ENCODE assay signal across 14 cellular contexts in genomic region chr7:117871401-117871777, GRCh38. TPM values are rescaled to one million over a fixed set of nuclear protein-coding genes. Genes with fewer than 3 reads are reported as not detected.
DNase-seq lines count a peak whose midpoint lies in the region; ATAC-seq and TF ChIP-seq lines count a peak whose summit lies in the region.
"Had no signal": no experiment of that assay in that cellular context is flagged by ENCODE, and none has a peak within 500 bp of the region (broad histone marks: within the 10 kb centered on the region; RNA-seq: fewer than 3 reads in every experiment).

No MANE protein-coding gene starts in this region.

- no peak for TF ChIP-seq CTCF in gastroesophageal sphincter (IDR thresholded peaks at IDR 0.05)
- no peak for TF ChIP-seq CTCF in osteocyte (IDR thresholded peaks at IDR 0.05)

- in situ Hi-C loops in G401 (cut with HindIII; ENCODE audit: low sequenced_read_pairs), result no loop called here

- DNase-seq in G401 (ENCODE audit: low spot score) (peak; percentile 31), SK-N-MC (ENCODE audit: low read depth, low spot score) (no peak), osteocyte (ENCODE audit: extremely low spot score, unreplicated experiment) (no peak), mesenteric fat pad (ENCODE audit: low spot score) (no peak), NCI-H510A (lab: John Stamatoyannopoulos, UW) (no peak)
- DNase-seq: activated CD8-positive, alpha-beta memory T cell treated with anti-CD3 and anti-CD28 coated beads for 24 hours; activated gamma-delta T cell; DMS 273 treated with DMSO at 0.1 percent for 48 hours; lower lobe of right lung; NCI-H2107 had no signal

- H3K27ac ChIP-seq in SK-N-MC (no peak overlapping the region), gastroesophageal sphincter (peak overlapping the region in 3 of 4 donors; percentile 86 to 90 (median 87))
- H3K27ac ChIP-seq: brain microvascular endothelial cell, lower lobe of right lung had no signal

- WGBS in gastroesophageal sphincter (ENCODE audit: low coverage in 1 of 2), 2 donors, result 58 to 76% methylated on average over 4 of the region's 4 CpGs

- peak overlapping the region; percentile 81 for H3K4me3 ChIP-seq in SK-N-MC
- peak overlapping the region; percentile 73 to 97 for H3K4me3 ChIP-seq in gastroesophageal sphincter

- ATAC-seq in gastroesophageal sphincter (no peak), GM18517 (IDR thresholded peaks at IDR 0.05; ENCODE audit: unreplicated experiment) (no peak), GM18909 (IDR thresholded peaks at IDR 0.05; ENCODE audit: poor library complexity, unreplicated experiment) (no peak)

- no peak overlapping the region for H3K9ac ChIP-seq in SK-N-MC (ENCODE audit: insufficient read length)

- H3K36me3 Mint-ChIP-seq in osteocyte (ENCODE audit: unreplicated experiment), result no peaks in the 10 kb centered on the region

- H3K27me3 Mint-ChIP-seq in osteocyte (ENCODE audit: unreplicated experiment), result peaks cover 40% of the 10 kb centered on the region

- no peak for TF ChIP-seq POLR2A in gastroesophageal sphincter (IDR thresholded peaks at IDR 0.05)

- H3K4me1 Mint-ChIP-seq in osteocyte (ENCODE audit: unreplicated experiment), result peaks cover 22% of the 10 kb centered on the region

- H3K36me3 ChIP-seq in SK-N-MC (ENCODE audit: insufficient read depth, low read length), result no peaks in the 10 kb centered on the region
- no peaks in the 10 kb centered on the region for H3K36me3 ChIP-seq in gastroesophageal sphincter
- H3K36me3 ChIP-seq: brain microvascular endothelial cell, lower lobe of right lung had no signal

- no peaks in the 10 kb centered on the region for H3K27me3 ChIP-seq in gastroesophageal sphincter
- H3K27me3 ChIP-seq: brain microvascular endothelial cell had no signal

- TF ChIP-seq EP300 in gastroesophageal sphincter (IDR thresholded peaks at IDR 0.05), result no peak

- peak overlapping the region; percentile 80 for H3K4me3 Mint-ChIP-seq in osteocyte (ENCODE audit: unreplicated experiment)

- no peaks in the 10 kb centered on the region for H3K9me3 ChIP-seq in SK-N-MC (ENCODE audit: low read depth, low read length)
- no peaks in the 10 kb centered on the region for H3K9me3 ChIP-seq in gastroesophageal sphincter
- H3K9me3 ChIP-seq: lower lobe of right lung had no signal

- H3K27ac Mint-ChIP-seq in osteocyte (ENCODE audit: unreplicated experiment), result no peak overlapping the region

- H3K4me1 ChIP-seq in gastroesophageal sphincter, result peaks cover 0 to 60% (median 0%) of the 10 kb centered on the region in 3 donors
- H3K4me1 ChIP-seq: lower lobe of right lung had no signal

- H3K9me3 Mint-ChIP-seq in osteocyte (ENCODE audit: unreplicated experiment), result no peaks in the 10 kb centered on the region

RNA-seq across cellular contexts. Expression of gene CTTNBP2, which starts 1.9 kb away (rescaled TPM):
- total RNA-seq in G401 (2014; rRNA removed; shearing (Covaris generic)), result not detected in 2 replicates
- total RNA-seq in gastroesophageal sphincter (10 to 100 TPM in 3 of 4 donors, 1 to 10 TPM in 1; 6.1 to 17.4 (median 13.8) TPM), osteocyte (2.3 and 2.6 TPM in 2 replicates), mesenteric fat pad (6.1 TPM)
